Comparison of ENCODE assay signal across 18 cellular contexts in the genomic region with DNA sequence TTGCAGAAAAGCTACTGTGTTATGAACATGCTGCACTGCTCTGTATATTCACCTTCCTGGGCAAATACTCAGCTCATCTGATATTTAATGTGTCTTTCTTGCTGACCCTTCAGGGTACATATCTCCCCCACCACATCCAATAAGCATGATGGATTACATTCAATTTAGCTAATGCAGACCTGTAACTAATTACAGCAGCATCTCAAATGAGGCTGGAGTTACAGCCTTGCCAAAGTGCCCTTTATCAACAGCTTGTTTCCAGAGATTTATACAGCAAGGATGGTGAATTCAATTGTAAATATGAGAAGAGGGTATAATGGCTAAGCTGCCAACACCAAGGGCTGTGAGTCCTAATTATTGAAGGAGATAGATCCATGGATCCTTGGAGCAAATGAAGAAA.
DNase-seq lines count a peak whose midpoint lies in the region; ATAC-seq and TF ChIP-seq lines count a peak whose summit lies in the region.
"Had no signal": no experiment of that assay in that cellular context is flagged by ENCODE, and none has a peak within 500 bp of the region (broad histone marks: within the 10 kb centered on the region; RNA-seq: fewer than 3 reads in every experiment).

No MANE protein-coding gene starts in this region.

- H3K9me2 ChIP-seq in SK-N-SH, result no peaks in the 10 kb centered on the region

- H3K4me1 Mint-ChIP-seq in stimulated activated naive B cell treated with anti-CD40 and anti-IgM and Interleukin-4, amounts not matched to agents 10 μg/mL and 1 μg/mL and 100 μg/mL, for 72 hours, result peaks cover 0 to 5% of the 10 kb centered on the region in 2 donors
- H3K4me1 Mint-ChIP-seq in type B pancreatic cell (ENCODE audit: unreplicated experiment), result peaks cover 5% of the 10 kb centered on the region
- H3K4me1 Mint-ChIP-seq: CD8-positive, alpha-beta memory T cell; GM23338 had no signal

- H3K27me3 ChIP-seq in SK-N-SH (ENCODE audit: insufficient read depth) (no peaks in the 10 kb centered on the region), heart right ventricle (peaks cover 0 to 4% (median 0%) of the 10 kb centered on the region in 7 donors)
- H3K27me3 ChIP-seq: BLaER1 had no signal

- H2AFZ ChIP-seq in SK-N-SH (ENCODE audit: low read depth), result no peak overlapping the region
- H2AFZ ChIP-seq: GM23338 had no signal

- intact Hi-C loops in heart right ventricle (cut with DNase I), result no loop called here

- CTCF ChIA-PET in SK-N-SH (lab: Yijun Ruan, JAX), result interaction anchor here (1.0 to 2.6 kb wide), 5 partner anchors 40 to 583 kb away, joined by 3 to 14 read pairs (median 7); partner anchors contain the start of gene KCNH1

- TF ChIP-seq EP300 in SK-N-SH (IDR thresholded peaks at IDR 0.05; ENCODE audit: borderline replicate concordance in 1 of 2, low read depth in 1 of 2, low read length in 1 of 2), result peak in 1 of 2 experiments; percentile 94; a peak in 2 of 4 replicates

- H3K36me3 ChIP-seq in SK-N-SH (replicated peaks in 1 of 2; ENCODE audit: control insufficient read depth in 1 of 2, insufficient read depth in 2 of 2, low read length in 1 of 2) (no peaks in the 10 kb centered on the region), heart right ventricle (no peaks in the 10 kb centered on the region)
- H3K36me3 ChIP-seq: BLaER1 had no signal

- no peak overlapping the region for H3K4me2 ChIP-seq in SK-N-SH
- H3K4me2 ChIP-seq: BLaER1, GM23338 had no signal

- no peaks in the 10 kb centered on the region for H3K36me3 Mint-ChIP-seq in stimulated activated naive B cell treated with anti-CD40 and anti-IgM and Interleukin-4, amounts not matched to agents 10 μg/mL and 1 μg/mL and 100 μg/mL, for 72 hours
- no peaks in the 10 kb centered on the region for H3K36me3 Mint-ChIP-seq in type B pancreatic cell
- H3K36me3 Mint-ChIP-seq: CD8-positive, alpha-beta memory T cell had no signal

- H3K9me3 ChIP-seq in SK-N-SH (no peaks in the 10 kb centered on the region), heart right ventricle (peaks cover 0 to 4% (median 0%) of the 10 kb centered on the region in 11 donors)
- H3K9me3 ChIP-seq: BLaER1, Caco-2 had no signal

- no peak overlapping the region for H3K4me3 ChIP-seq in SK-N-SH (ENCODE audit: low read depth in 2 of 2, low read length in 1 of 2)
- H3K4me3 ChIP-seq in heart right ventricle, result no peak overlapping the region
- H3K4me3 ChIP-seq: BLaER1, GM12878, GM23338 had no signal

- no peak for TF ChIP-seq CTCF in SK-N-SH (IDR thresholded peaks at IDR 0.05)
- TF ChIP-seq CTCF in heart right ventricle (IDR thresholded peaks at IDR 0.05), result no peak
- no peak for TF ChIP-seq CTCF in type B pancreatic cell (conservative IDR thresholded peaks at IDR 0.05)

- no peaks in the 10 kb centered on the region for H3F3A ChIP-seq in SK-N-SH (replicated peaks; ENCODE audit: insufficient read depth)

- POLR2A ChIA-PET in SK-N-SH (lab: Yijun Ruan, JAX), result interaction anchor here (0.6 to 1.6 kb wide), 4 partner anchors 40 to 661 kb away, joined by 3 to 11 read pairs (median 5); partner anchors contain the start of genes HHAT and KCNH1

- no peaks in the 10 kb centered on the region for H4K20me1 ChIP-seq in SK-N-SH (ENCODE audit: insufficient read depth)
- H4K20me1 ChIP-seq: BLaER1 had no signal

- H3K79me2 ChIP-seq in SK-N-SH (ENCODE audit: insufficient read depth), result no peaks in the 10 kb centered on the region

- no peak overlapping the region for H3K9ac ChIP-seq in SK-N-SH
- H3K9ac ChIP-seq: BLaER1 had no signal

- peak; percentile 18 for TF ChIP-seq RAD21 in SK-N-SH (IDR thresholded peaks at IDR 0.05; ENCODE audit: low read length)

- peaks cover 6 to 10% of the 10 kb centered on the region in 2 donors for H3K9me3 Mint-ChIP-seq in stimulated activated naive B cell treated with anti-CD40 and anti-IgM and Interleukin-4, amounts not matched to agents 10 μg/mL and 1 μg/mL and 100 μg/mL, for 72 hours
- H3K9me3 Mint-ChIP-seq in type B pancreatic cell, result peaks cover 9% of the 10 kb centered on the region

- H3K4me3 Mint-ChIP-seq in stimulated activated naive B cell treated with anti-CD40 and anti-IgM and Interleukin-4, amounts not matched to agents 10 μg/mL and 1 μg/mL and 100 μg/mL, for 72 hours, result no peak overlapping the region
- H3K4me3 Mint-ChIP-seq in type B pancreatic cell, result no peak overlapping the region
- H3K4me3 Mint-ChIP-seq: CD8-positive, alpha-beta memory T cell; GM23338 had no signal

- H3K4me1 ChIP-seq in SK-N-SH (ENCODE audit: control insufficient read depth in 1 of 2, insufficient read depth in 2 of 2, low read depth in 1 of 2, low read length in 1 of 2), result peaks cover 0 to 7% of the 10 kb centered on the region in 2 experiments; a peak in 2 of 4 replicates
- no peaks in the 10 kb centered on the region for H3K4me1 ChIP-seq in heart right ventricle
- H3K4me1 ChIP-seq: BLaER1, Caco-2 had no signal

- DNase-seq in NCI-H1417 (lab: John Stamatoyannopoulos, UW), result peak in 2 of 3 experiments; percentile 9 to 65
- no peak for DNase-seq in NCI-H1417 treated with DMSO at 0.1 percent for 48 hours (lab: John Stamatoyannopoulos, UW)
- peak; percentile 91 for DNase-seq in NCI-H82 (lab: John Stamatoyannopoulos, UW)
- DNase-seq in SK-N-SH, result peak; percentile 61
- DNase-seq in stimulated activated naive B cell treated with anti-CD40 and anti-IgM and Interleukin-4, amounts not matched to agents 10 μg/mL and 1 μg/mL and 100 μg/mL, for 72 hours, result no peak
- no peak for DNase-seq in heart right ventricle
- DNase-seq in type B pancreatic cell (ENCODE audit: extremely low spot score, unreplicated experiment), result no peak
- DNase-seq: 8988T; AML-193; Caco-2; CD8-positive, alpha-beta memory T cell; DMS53; H7 had no signal

- H3K27ac ChIP-seq in SK-N-SH (ENCODE audit: low read depth in 2 of 2, low read length in 1 of 2), result peak overlapping the region in 1 of 2 experiments; percentile 87; a peak in 2 of 4 replicates
- no peak overlapping the region for H3K27ac ChIP-seq in heart right ventricle
- H3K27ac ChIP-seq: BLaER1 had no signal

- H3K27ac Mint-ChIP-seq in stimulated activated naive B cell treated with anti-CD40 and anti-IgM and Interleukin-4, amounts not matched to agents 10 μg/mL and 1 μg/mL and 100 μg/mL, for 72 hours, result no peak overlapping the region
- H3K27ac Mint-ChIP-seq in type B pancreatic cell, result no peak overlapping the region
- H3K27ac Mint-ChIP-seq: CD8-positive, alpha-beta memory T cell; GM23338 had no signal

- ATAC-seq in stimulated activated naive B cell treated with anti-CD40 and anti-IgM and Interleukin-4, amounts not matched to agents 10 μg/mL and 1 μg/mL and 100 μg/mL, for 72 hours (replicated peaks), result no peak
- ATAC-seq in heart right ventricle, result no peak
- ATAC-seq in GM19328 (IDR thresholded peaks at IDR 0.05; ENCODE audit: unreplicated experiment), result no peak
- ATAC-seq: GM12878, GM23338, HepG2 had no signal

- peaks cover 12 to 29% of the 10 kb centered on the region in 2 donors for H3K27me3 Mint-ChIP-seq in stimulated activated naive B cell treated with anti-CD40 and anti-IgM and Interleukin-4, amounts not matched to agents 10 μg/mL and 1 μg/mL and 100 μg/mL, for 72 hours
- H3K27me3 Mint-ChIP-seq in type B pancreatic cell, result peaks cover 10% of the 10 kb centered on the region

TF ChIP-seq in SK-N-SH, 30 proteins besides CTCF, POLR2A, EP300 and RAD21 (continues in another document):
- TF ChIP-seq, protein P1, sequence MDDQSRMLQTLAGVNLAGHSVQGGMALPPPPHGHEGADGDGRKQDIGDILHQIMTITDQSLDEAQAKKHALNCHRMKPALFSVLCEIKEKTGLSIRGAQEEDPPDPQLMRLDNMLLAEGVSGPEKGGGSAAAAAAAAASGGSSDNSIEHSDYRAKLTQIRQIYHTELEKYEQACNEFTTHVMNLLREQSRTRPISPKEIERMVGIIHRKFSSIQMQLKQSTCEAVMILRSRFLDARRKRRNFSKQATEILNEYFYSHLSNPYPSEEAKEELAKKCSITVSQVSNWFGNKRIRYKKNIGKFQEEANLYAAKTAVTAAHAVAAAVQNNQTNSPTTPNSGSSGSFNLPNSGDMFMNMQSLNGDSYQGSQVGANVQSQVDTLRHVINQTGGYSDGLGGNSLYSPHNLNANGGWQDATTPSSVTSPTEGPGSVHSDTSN (IDR thresholded peaks at IDR 0.05), result no peak
- TF ChIP-seq, protein P2, sequence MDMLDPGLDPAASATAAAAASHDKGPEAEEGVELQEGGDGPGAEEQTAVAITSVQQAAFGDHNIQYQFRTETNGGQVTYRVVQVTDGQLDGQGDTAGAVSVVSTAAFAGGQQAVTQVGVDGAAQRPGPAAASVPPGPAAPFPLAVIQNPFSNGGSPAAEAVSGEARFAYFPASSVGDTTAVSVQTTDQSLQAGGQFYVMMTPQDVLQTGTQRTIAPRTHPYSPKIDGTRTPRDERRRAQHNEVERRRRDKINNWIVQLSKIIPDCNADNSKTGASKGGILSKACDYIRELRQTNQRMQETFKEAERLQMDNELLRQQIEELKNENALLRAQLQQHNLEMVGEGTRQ (IDR thresholded peaks at IDR 0.05; ENCODE audit: borderline replicate concordance, low read depth, low read length), result no peak
- TF ChIP-seq MXI1 (IDR thresholded peaks at IDR 0.05; ENCODE audit: low read depth, low read length), result peak; percentile 43; the same call in 1 of the 2 replicates
- 0 out of 2 replicates have a peak, but pooled peaks have one; percentile 10 for TF ChIP-seq TCF12 (IDR thresholded peaks at IDR 0.05)
- TF ChIP-seq MEF2A (IDR thresholded peaks at IDR 0.05; ENCODE audit: borderline replicate concordance, low read depth), result no peak
- TF ChIP-seq RCOR1 (IDR thresholded peaks at IDR 0.05; ENCODE audit: low read length), result peak; percentile 78
- TF ChIP-seq CHD2 (IDR thresholded peaks at IDR 0.05; ENCODE audit: low read length, partially characterized antibody), result peak; percentile 78
- peak; percentile 89 for TF ChIP-seq GATA2 (CRISPR knock-in tag; IDR thresholded peaks at IDR 0.05)

Comparison
In these comparisons a context has a peak if more than half of its experiments do, and no peak if none do; other contexts are left out.
1. DNase-seq: peak in NCI-H1417 (2 of 3), NCI-H82 (single experiment) and SK-N-SH (single experiment); none in NCI-H1417 treated with DMSO at 0.1 percent for 48 hours (single experiment), stimulated activated naive B cell treated with anti-CD40 and anti-IgM and Interleukin-4, amounts not matched to agents 10 μg/mL and 1 μg/mL and 100 μg/mL, for 72 hours (single experiment), heart right ventricle (0 of 2) and type B pancreatic cell (single experiment).